ENCODE assay signal across 8 cellular contexts in the genomic region with DNA sequence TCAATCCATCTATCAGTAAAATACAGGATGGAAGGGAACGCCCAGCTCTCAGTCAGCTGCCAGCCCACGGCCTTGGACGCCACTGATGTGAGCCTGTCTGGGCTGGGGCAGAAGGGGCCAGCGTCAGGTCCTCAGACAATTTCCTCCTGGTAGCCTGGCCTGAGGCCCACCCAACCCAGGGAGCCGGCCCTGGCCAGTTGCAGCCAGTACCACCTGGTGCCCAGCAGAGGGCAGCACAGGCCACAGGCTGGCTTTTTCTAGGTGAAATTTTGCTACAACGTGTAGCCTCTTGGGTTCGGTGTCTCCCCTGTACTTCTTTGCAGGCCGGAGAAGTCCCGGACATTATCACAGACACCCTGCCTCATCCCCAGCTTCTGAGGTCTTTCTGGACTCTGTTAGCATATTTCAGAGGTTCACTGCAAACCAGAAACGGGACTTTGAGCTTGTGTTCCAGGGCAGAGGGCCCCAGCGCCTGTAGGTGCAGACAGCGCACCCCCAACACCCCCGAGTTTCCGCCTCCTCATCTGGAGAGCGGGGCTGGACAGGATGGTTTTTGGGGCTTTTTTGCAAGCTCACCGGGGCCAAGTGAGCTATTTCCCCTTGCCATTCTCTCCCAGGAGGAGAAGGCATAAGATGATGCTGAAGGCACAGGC. TPM values are rescaled to one million over a fixed set of nuclear protein-coding genes. Genes with fewer than 3 reads are reported as not detected.
A peak's percentile ranks its signal among the peaks of the same experiment; 100 is the strongest.
DNase-seq lines count a peak whose midpoint lies in the region; ATAC-seq and TF ChIP-seq lines count a peak whose summit lies in the region.

No MANE protein-coding gene starts in this region.

- H3K27me3 Mint-ChIP-seq in activated naive CD8-positive, alpha-beta T cell treated with anti-CD3 and anti-CD28 coated beads for 36 hours: no peaks in the 10 kb centered on the region
- H3K27me3 Mint-ChIP-seq in progenitor cell of endocrine pancreas: peaks cover 19% of the 10 kb centered on the region

- DNase-seq in AG09319 (ENCODE audit: extremely low read depth, low read depth): peak; percentile 15
- peak; percentile 55 for DNase-seq in SK-MEL-5 (ENCODE audit: low read depth, low spot score)
- peak; percentile 57 for DNase-seq in activated naive CD8-positive, alpha-beta T cell treated with anti-CD3 and anti-CD28 coated beads for 36 hours
- DNase-seq in cardiac septum (ENCODE audit: low spot score): peak; percentile 85
- peak; percentile 54 for DNase-seq in progenitor cell of endocrine pancreas (ENCODE audit: low spot score, unreplicated experiment)

- no peaks in the 10 kb centered on the region for H3K9me3 Mint-ChIP-seq in activated naive CD8-positive, alpha-beta T cell treated with anti-CD3 and anti-CD28 coated beads for 36 hours
- no peaks in the 10 kb centered on the region for H3K9me3 Mint-ChIP-seq in progenitor cell of endocrine pancreas (ENCODE audit: low read depth)

- no peak overlapping the region for H3K4me3 Mint-ChIP-seq in activated naive CD8-positive, alpha-beta T cell treated with anti-CD3 and anti-CD28 coated beads for 36 hours
- no peak overlapping the region for H3K4me3 Mint-ChIP-seq in progenitor cell of endocrine pancreas (ENCODE audit: low read depth)

- peak; percentile 100 for TF ChIP-seq CTCF in AG09319 (IDR thresholded peaks at IDR 0.05; ENCODE audit: low read depth, low read length)
- TF ChIP-seq CTCF in progenitor cell of endocrine pancreas (IDR thresholded peaks at IDR 0.05; ENCODE audit: unreplicated experiment): peak; percentile 98

- peak; percentile 85 for ATAC-seq in GM18867 (IDR thresholded peaks at IDR 0.05; ENCODE audit: unreplicated experiment)
- ATAC-seq in HG03442 (IDR thresholded peaks at IDR 0.05; ENCODE audit: unreplicated experiment): peak; percentile 75
- ATAC-seq in GM18502 (IDR thresholded peaks at IDR 0.05; ENCODE audit: poor library complexity, unreplicated experiment): no peak

- H3K4me1 Mint-ChIP-seq in activated naive CD8-positive, alpha-beta T cell treated with anti-CD3 and anti-CD28 coated beads for 36 hours: no peaks in the 10 kb centered on the region
- peaks cover 6% of the 10 kb centered on the region for H3K4me1 Mint-ChIP-seq in progenitor cell of endocrine pancreas (ENCODE audit: low read depth)

- no peaks in the 10 kb centered on the region for H3K36me3 Mint-ChIP-seq in activated naive CD8-positive, alpha-beta T cell treated with anti-CD3 and anti-CD28 coated beads for 36 hours
- no peaks in the 10 kb centered on the region for H3K36me3 Mint-ChIP-seq in progenitor cell of endocrine pancreas (ENCODE audit: insufficient read depth)

- in situ Hi-C loops in SK-MEL-5 (cut with HindIII; ENCODE audit: low pct_unique_long_range_greater_than_20kb, low sequenced_read_pairs): no loop called here

- intact Hi-C loops in cardiac septum (cut with DNase I): loop anchor here (2.0 kb wide), 1 partner anchor 188 kb away; no protein-coding TSS in a partner anchor

- H3K27ac Mint-ChIP-seq in activated naive CD8-positive, alpha-beta T cell treated with anti-CD3 and anti-CD28 coated beads for 36 hours: no peak overlapping the region
- no peak overlapping the region for H3K27ac Mint-ChIP-seq in progenitor cell of endocrine pancreas

RNA-seq across cellular contexts. Expression of a gene that starts 45.9 kb away (rescaled TPM):
- total RNA-seq in SK-MEL-5 (2014; rRNA removed; shearing (Covaris generic)): not detected in 2 replicates
- not detected in 2 replicates for polyA plus RNA-seq in SK-MEL-5 (2015; cell fraction: cytosol; rRNA removed)
- not detected in 2 replicates for polyA plus RNA-seq in SK-MEL-5 (2015; cell fraction: nucleus; rRNA removed)
- not detected for total RNA-seq in activated naive CD8-positive, alpha-beta T cell treated with anti-CD3 and anti-CD28 coated beads for 36 hours
- total RNA-seq in cardiac septum (5.7 TPM), progenitor cell of endocrine pancreas (not detected in 2 replicates)

Comparison
In these comparisons a context has a peak if more than half of its experiments do, and no peak if none do; other contexts are left out.
1. DNase-seq: peak in every context shown above with its lines; median percentile 85 in cardiac septum; 57 in activated naive CD8-positive, alpha-beta T cell treated with anti-CD3 and anti-CD28 coated beads for 36 hours; 55 in SK-MEL-5; 54 in progenitor cell of endocrine pancreas; 15 in AG09319.